Comparison of ENCODE assay signal across 14 cellular contexts in the genomic region with DNA sequence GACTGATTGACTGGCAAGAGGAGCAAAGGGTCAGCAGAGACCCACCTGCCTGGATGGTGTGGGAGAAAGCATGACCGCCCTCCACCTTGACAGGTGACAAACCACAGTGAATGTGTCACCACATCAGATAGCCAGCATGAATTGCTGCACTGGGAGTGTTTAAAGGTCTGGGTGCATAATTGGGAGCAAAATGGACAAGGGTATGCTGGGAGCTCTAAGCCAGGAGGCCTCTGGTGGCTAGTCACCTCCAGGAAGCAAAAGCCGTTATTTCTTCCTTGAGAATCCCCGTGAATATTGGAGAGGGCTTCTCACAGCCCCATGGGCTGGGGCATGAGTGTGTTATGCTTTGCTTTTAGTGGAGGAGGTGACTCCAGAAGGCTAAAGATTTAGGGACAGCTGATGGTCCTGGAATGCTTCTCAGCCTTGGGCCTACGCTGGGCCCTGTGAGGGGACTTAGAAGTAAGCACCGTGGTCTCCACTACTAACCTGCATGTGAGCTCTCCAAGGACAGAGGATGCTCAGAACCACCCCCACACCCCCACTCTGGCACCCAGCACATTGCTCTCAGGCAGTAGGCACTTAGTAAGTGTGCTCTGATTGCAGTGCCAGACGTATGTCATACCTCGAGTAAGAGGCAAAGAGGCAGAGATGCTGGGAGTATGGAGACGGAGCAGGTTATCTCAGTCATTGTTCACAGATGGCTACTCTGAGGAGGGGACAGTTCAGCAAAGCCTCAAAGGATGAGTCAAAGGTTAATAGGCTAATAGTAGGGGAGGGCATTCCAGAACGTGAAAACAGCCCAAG. TPM values are rescaled to one million over a fixed set of nuclear protein-coding genes. Genes with fewer than 3 reads are reported as not detected.
DNase-seq lines count a peak whose midpoint lies in the region; ATAC-seq and TF ChIP-seq lines count a peak whose summit lies in the region.
"Had no signal": no experiment of that assay in that cellular context is flagged by ENCODE, and none has a peak within 500 bp of the region (broad histone marks: within the 10 kb centered on the region; RNA-seq: fewer than 3 reads in every experiment).

No MANE protein-coding gene starts in this region.

- H3K4me3 Mint-ChIP-seq in activated CD8-positive, alpha-beta memory T cell treated with anti-CD3 and anti-CD28 coated beads, Interleukin-2, amount 10 ng/mL, durations not matched to agents 7 days and 5 days = no peak overlapping the region
- H3K4me3 Mint-ChIP-seq in activated T-helper 2 cell treated with anti-CD3 and anti-CD28 coated beads, Interferon-gamma antibody, Interleukin-2, Interleukin-4, amounts not matched to agents 10 μg/mL and 5 μg/mL and 100 μg/mL, durations not matched to agents 14 hours and 24 hours and 36 hours (ENCODE audit: low read depth) = no peak overlapping the region

- no peak for DNase-seq in activated CD8-positive, alpha-beta memory T cell treated with anti-CD3 and anti-CD28 coated beads, Interleukin-2, amount 10 ng/mL, durations not matched to agents 7 days and 5 days
- no peak for DNase-seq in activated CD8-positive, alpha-beta memory T cell treated with anti-CD3 and anti-CD28 coated beads, Interleukin-2, amount 50 U/mL, for 48 hours
- no peak for DNase-seq in activated T-helper 2 cell treated with anti-CD3 and anti-CD28 coated beads, Interferon-gamma antibody, Interleukin-2, Interleukin-4, amounts not matched to agents 10 μg/mL and 5 μg/mL and 100 μg/mL, durations not matched to agents 14 hours and 24 hours and 36 hours (ENCODE audit: low spot score)
- DNase-seq in right lobe of liver (no peak), tibial artery (peak in 1 of 2 donors; percentile 39), AG20443 (ENCODE audit: low spot score) (no peak), foreskin keratinocyte (no peak)
- DNase-seq: cerebellar nuclear complex, NCI-H2029 treated with DMSO at 0.1 percent for 48 hours had no signal

- WGBS in right lobe of liver (ENCODE audit: insufficient coverage, low coverage, low lambda C conversion rate, missing lambda C conversion rate) = 59% methylated on average over 5 of the region's 9 CpGs

- no peak for TF ChIP-seq CTCF in right lobe of liver (IDR thresholded peaks at IDR 0.05)
- no peak for TF ChIP-seq CTCF in tibial artery (IDR thresholded peaks at IDR 0.05)
- TF ChIP-seq CTCF in foreskin keratinocyte (conservative IDR thresholded peaks at IDR 0.05) = no peak

- no peak overlapping the region for H3K4me3 ChIP-seq in right lobe of liver
- no peak overlapping the region for H3K4me3 ChIP-seq in tibial artery
- H3K4me3 ChIP-seq: suprapubic skin had no signal

- H3K36me3 ChIP-seq in right lobe of liver (no peaks in the 10 kb centered on the region), tibial artery (no peaks in the 10 kb centered on the region)
- H3K36me3 ChIP-seq: suprapubic skin had no signal

- intact Hi-C loops in activated T-helper 2 cell treated with anti-CD3 and anti-CD28 coated beads, Interferon-gamma antibody, Interleukin-2, Interleukin-4, amounts not matched to agents 10 μg/mL and 5 μg/mL and 100 μg/mL, durations not matched to agents 14 hours and 24 hours and 36 hours (cut with micrococcal nuclease) = loop anchor here (5.0 to 10.0 kb wide), 4 partner anchors 322 to 555 kb away; a partner anchor contains a TSS
- intact Hi-C loops in right lobe of liver (cut with DNase I) (loop anchor here (5.0 to 10.0 kb wide), 2 partner anchors 112 to 115 kb away; no protein-coding TSS in a partner anchor), tibial artery (cut with DNase I; ENCODE audit: low total_unique reads) (loop anchor here (2.0 to 10.0 kb wide), 2 partner anchors 85 to 113 kb away; no protein-coding TSS in a partner anchor)

- H3K36me3 Mint-ChIP-seq in activated CD8-positive, alpha-beta memory T cell treated with anti-CD3 and anti-CD28 coated beads, Interleukin-2, amount 10 ng/mL, durations not matched to agents 7 days and 5 days = no peaks in the 10 kb centered on the region
- no peaks in the 10 kb centered on the region for H3K36me3 Mint-ChIP-seq in activated T-helper 2 cell treated with anti-CD3 and anti-CD28 coated beads, Interferon-gamma antibody, Interleukin-2, Interleukin-4, amounts not matched to agents 10 μg/mL and 5 μg/mL and 100 μg/mL, durations not matched to agents 14 hours and 24 hours and 36 hours (ENCODE audit: low read depth)

- no peak for ATAC-seq in activated CD8-positive, alpha-beta memory T cell treated with anti-CD3 and anti-CD28 coated beads, Interleukin-2, amount 10 ng/mL, durations not matched to agents 7 days and 5 days
- ATAC-seq in right lobe of liver (no peak), foreskin keratinocyte (no peak), HG03139 (IDR thresholded peaks at IDR 0.05; ENCODE audit: unreplicated experiment) (no peak)

- CTCF ChIA-PET in activated CD8-positive, alpha-beta memory T cell treated with anti-CD3 and anti-CD28 coated beads, Interleukin-2, amount 10 ng/mL, durations not matched to agents 7 days and 5 days (lab: Charles Lee) = interaction anchor here (0.8 to 12.7 kb wide), 20 partner anchors 10 to 321 kb away, joined by 3 to 328 read pairs (median 8); a partner anchor contains a TSS

- no peaks in the 10 kb centered on the region for H3K27me3 Mint-ChIP-seq in activated CD8-positive, alpha-beta memory T cell treated with anti-CD3 and anti-CD28 coated beads, Interleukin-2, amount 10 ng/mL, durations not matched to agents 7 days and 5 days
- no peaks in the 10 kb centered on the region for H3K27me3 Mint-ChIP-seq in activated T-helper 2 cell treated with anti-CD3 and anti-CD28 coated beads, Interferon-gamma antibody, Interleukin-2, Interleukin-4, amounts not matched to agents 10 μg/mL and 5 μg/mL and 100 μg/mL, durations not matched to agents 14 hours and 24 hours and 36 hours (ENCODE audit: low read depth)

- peak overlapping the region in 2 of 3 donors; percentile 64 to 81 for H3K27ac ChIP-seq in right lobe of liver
- peak overlapping the region; percentile 88 for H3K27ac ChIP-seq in tibial artery
- H3K27ac ChIP-seq in foreskin keratinocyte = no peak overlapping the region
- H3K27ac ChIP-seq: suprapubic skin had no signal

- no peaks in the 10 kb centered on the region for H3K9me3 Mint-ChIP-seq in activated CD8-positive, alpha-beta memory T cell treated with anti-CD3 and anti-CD28 coated beads, Interleukin-2, amount 10 ng/mL, durations not matched to agents 7 days and 5 days (ENCODE audit: low read depth)
- H3K9me3 Mint-ChIP-seq in activated T-helper 2 cell treated with anti-CD3 and anti-CD28 coated beads, Interferon-gamma antibody, Interleukin-2, Interleukin-4, amounts not matched to agents 10 μg/mL and 5 μg/mL and 100 μg/mL, durations not matched to agents 14 hours and 24 hours and 36 hours = no peaks in the 10 kb centered on the region

- H3K27me3 ChIP-seq in right lobe of liver (no peaks in the 10 kb centered on the region), tibial artery (no peaks in the 10 kb centered on the region), foreskin keratinocyte (no peaks in the 10 kb centered on the region)
- H3K27me3 ChIP-seq: suprapubic skin had no signal

- H3K27ac Mint-ChIP-seq in activated CD8-positive, alpha-beta memory T cell treated with anti-CD3 and anti-CD28 coated beads, Interleukin-2, amount 10 ng/mL, durations not matched to agents 7 days and 5 days = peak overlapping the region; percentile 41
- H3K27ac Mint-ChIP-seq in activated T-helper 2 cell treated with anti-CD3 and anti-CD28 coated beads, Interferon-gamma antibody, Interleukin-2, Interleukin-4, amounts not matched to agents 10 μg/mL and 5 μg/mL and 100 μg/mL, durations not matched to agents 14 hours and 24 hours and 36 hours = peak overlapping the region; percentile 21

- H3K4me1 Mint-ChIP-seq in activated CD8-positive, alpha-beta memory T cell treated with anti-CD3 and anti-CD28 coated beads, Interleukin-2, amount 10 ng/mL, durations not matched to agents 7 days and 5 days = peaks cover 48% of the 10 kb centered on the region
- peaks cover 26% of the 10 kb centered on the region for H3K4me1 Mint-ChIP-seq in activated T-helper 2 cell treated with anti-CD3 and anti-CD28 coated beads, Interferon-gamma antibody, Interleukin-2, Interleukin-4, amounts not matched to agents 10 μg/mL and 5 μg/mL and 100 μg/mL, durations not matched to agents 14 hours and 24 hours and 36 hours (ENCODE audit: low read depth)

- peaks cover 0 to 59% (median 39%) of the 10 kb centered on the region in 4 donors for H3K4me1 ChIP-seq in right lobe of liver
- H3K4me1 ChIP-seq in tibial artery = peaks cover 0 to 39% (median 37%) of the 10 kb centered on the region in 4 donors
- H3K4me1 ChIP-seq in foreskin keratinocyte = peaks cover 9% of the 10 kb centered on the region

- no peaks in the 10 kb centered on the region for H3K9me3 ChIP-seq in right lobe of liver
- H3K9me3 ChIP-seq in tibial artery = no peaks in the 10 kb centered on the region
- H3K9me3 ChIP-seq: suprapubic skin had no signal

- TF ChIP-seq POLR2A in right lobe of liver (IDR thresholded peaks at IDR 0.05) = no peak

RNA-seq across cellular contexts. Expression of a gene that starts 9.1 kb away (rescaled TPM):
- 100 to 1,000 TPM; 205 to 223 TPM for total RNA-seq in activated CD8-positive, alpha-beta memory T cell treated with anti-CD3 and anti-CD28 coated beads, Interleukin-2, amount 10 ng/mL, durations not matched to agents 7 days and 5 days
- 155 TPM in 2 replicates for total RNA-seq in activated T-helper 2 cell treated with anti-CD3 and anti-CD28 coated beads, Interferon-gamma antibody, Interleukin-2, Interleukin-4, amounts not matched to agents 10 μg/mL and 5 μg/mL and 100 μg/mL, durations not matched to agents 14 hours and 24 hours and 36 hours
- total RNA-seq in right lobe of liver = 10 to 100 TPM; 23.9 to 38.3 (median 30.2) TPM
- total RNA-seq in foreskin keratinocyte = 24.0 and 31.5 TPM in 2 replicates
- 18.0 and 22.7 TPM in 2 replicates for polyA plus RNA-seq in foreskin keratinocyte

RNA-seq across cellular contexts. Expression of a gene that starts 43.7 kb away (rescaled TPM):
- total RNA-seq in activated CD8-positive, alpha-beta memory T cell treated with anti-CD3 and anti-CD28 coated beads, Interleukin-2, amount 10 ng/mL, durations not matched to agents 7 days and 5 days = 10 to 100 TPM in 1 of 2 experiments, under 1 TPM in 1; 0.35 to 20.0 TPM
- 100.0 and 113 TPM in 2 replicates for total RNA-seq in activated T-helper 2 cell treated with anti-CD3 and anti-CD28 coated beads, Interferon-gamma antibody, Interleukin-2, Interleukin-4, amounts not matched to agents 10 μg/mL and 5 μg/mL and 100 μg/mL, durations not matched to agents 14 hours and 24 hours and 36 hours
- total RNA-seq in right lobe of liver (not detected), foreskin keratinocyte (not detected in 2 replicates)
- not detected in 2 replicates for polyA plus RNA-seq in foreskin keratinocyte
- total RNA-seq: A673, glomerular endothelial cell, mononuclear cell, suprapubic skin had no signal

RNA-seq across cellular contexts. Expression of a gene that starts 57.1 kb away (rescaled TPM):
- 10 to 100 TPM; 39.7 to 51.6 TPM for total RNA-seq in activated CD8-positive, alpha-beta memory T cell treated with anti-CD3 and anti-CD28 coated beads, Interleukin-2, amount 10 ng/mL, durations not matched to agents 7 days and 5 days
- total RNA-seq in activated T-helper 2 cell treated with anti-CD3 and anti-CD28 coated beads, Interferon-gamma antibody, Interleukin-2, Interleukin-4, amounts not matched to agents 10 μg/mL and 5 μg/mL and 100 μg/mL, durations not matched to agents 14 hours and 24 hours and 36 hours = 49.2 and 55.8 TPM in 2 replicates
- total RNA-seq in right lobe of liver (10 to 100 TPM; 14.1 to 27.7 (median 17.9) TPM), foreskin keratinocyte (42.7 and 46.8 TPM in 2 replicates)
- 9.3 and 11.1 TPM in 2 replicates for polyA plus RNA-seq in foreskin keratinocyte
